ENCODE assay signal across 8 cellular contexts in genomic region chr12:108495054-108495453, GRCh38. TPM values are rescaled to one million over a fixed set of nuclear protein-coding genes. Genes with fewer than 3 reads are reported as not detected.
DNase-seq lines count a peak whose midpoint lies in the region; ATAC-seq and TF ChIP-seq lines count a peak whose summit lies in the region.

No MANE protein-coding gene starts in this region.

- no peaks in the 10 kb centered on the region for H3K9me3 Mint-ChIP-seq in CD4-positive, alpha-beta T cell

- CTCF ChIA-PET in RWPE1 (lab: Yijun Ruan, JAX), result interaction anchor here (0.6 kb wide), 1 partner anchor 21 kb away, joined by 4 read pairs; no protein-coding TSS in a partner anchor
- CTCF ChIA-PET in CD4-positive, alpha-beta T cell (lab: Charles Lee), result no interaction called here

- intact Hi-C loops in sigmoid colon (cut with DNase I), result no loop called here
- intact Hi-C loops in CD4-positive, alpha-beta T cell (cut with DNase I, micrococcal nuclease), result no loop called here

- no peak for TF ChIP-seq POLR2A in sigmoid colon (IDR thresholded peaks at IDR 0.05)

- no peak overlapping the region for H3K4me3 Mint-ChIP-seq in CD4-positive, alpha-beta T cell

- H3K27ac Mint-ChIP-seq in CD4-positive, alpha-beta T cell, result no peak overlapping the region

- no peak for TF ChIP-seq EP300 in sigmoid colon (IDR thresholded peaks at IDR 0.05)

- H3K36me3 Mint-ChIP-seq in CD4-positive, alpha-beta T cell (ENCODE audit: low read depth), result no peaks in the 10 kb centered on the region

- peak; percentile 28 for DNase-seq in AG20443 (ENCODE audit: low spot score)
- DNase-seq in RWPE1 (ENCODE audit: low spot score), result no peak
- DNase-seq in glomerular visceral epithelial cell (ENCODE audit: extremely low spot score), result peak; percentile 35
- DNase-seq in hepatic stellate cell (ENCODE audit: low spot score), result no peak
- no peak for DNase-seq in sigmoid colon
- DNase-seq in CD4-positive, alpha-beta T cell, result no peak

- POLR2A ChIA-PET in RWPE1 (lab: Yijun Ruan, JAX; ENCODE audit: low non-redundant PET), result no interaction called here
- POLR2A ChIA-PET in CD4-positive, alpha-beta T cell (lab: Charles Lee), result no interaction called here

- H3K9me3 ChIP-seq in sigmoid colon, result no peaks in the 10 kb centered on the region
- no peaks in the 10 kb centered on the region for H3K9me3 ChIP-seq in CD4-positive, alpha-beta T cell (ENCODE audit: control insufficient read depth, low read length)

- 33 to 50% methylated on average over 1 of the region's 1 CpG for WGBS in sigmoid colon, 2 donors

- H3K27me3 Mint-ChIP-seq in CD4-positive, alpha-beta T cell, result peaks cover 56% of the 10 kb centered on the region

- no peak overlapping the region for H3K27ac ChIP-seq in RWPE1
- no peak overlapping the region for H3K27ac ChIP-seq in sigmoid colon
- no peak overlapping the region for H3K27ac ChIP-seq in CD4-positive, alpha-beta T cell (ENCODE audit: low read depth, low read length)

- no peaks in the 10 kb centered on the region for H3K4me1 Mint-ChIP-seq in CD4-positive, alpha-beta T cell (ENCODE audit: low read depth)

- peaks cover 0 to 21% (median 0%) of the 10 kb centered on the region in 3 donors for H3K27me3 ChIP-seq in sigmoid colon
- H3K27me3 ChIP-seq in CD4-positive, alpha-beta T cell (ENCODE audit: control insufficient read depth, insufficient read depth, low read length), result peaks cover 15% of the 10 kb centered on the region

- TF ChIP-seq CTCF in GM12874 (IDR thresholded peaks at IDR 0.05; ENCODE audit: insufficient read depth, low read depth, low read length) (peak; percentile 56; the same call in 1 of the 2 replicates), RWPE1 (conservative IDR thresholded peaks at IDR 0.05; ENCODE audit: low read depth) (0 out of 2 replicates have a peak, but pooled peaks have one; percentile 27), sigmoid colon (IDR thresholded peaks at IDR 0.05) (peak in 1 of 4 experiments; percentile 24)
- TF ChIP-seq CTCF in CD4-positive, alpha-beta T cell (IDR thresholded peaks at IDR 0.05), result no peak

- no peaks in the 10 kb centered on the region for H3K36me3 ChIP-seq in sigmoid colon

- no peaks in the 10 kb centered on the region for H3K4me1 ChIP-seq in sigmoid colon

- no peak overlapping the region for H3K4me3 ChIP-seq in sigmoid colon

- ATAC-seq in GM19035 (IDR thresholded peaks at IDR 0.05; ENCODE audit: unreplicated experiment), result no peak
- no peak for ATAC-seq in CD4-positive, alpha-beta T cell (ENCODE audit: poor library complexity)

RNA-seq across cellular contexts. Expression of gene FICD, which starts 20.0 kb away (rescaled TPM):
- 1 to 10 TPM; 2.9 to 5.4 (median 4.1) TPM for total RNA-seq in sigmoid colon
- polyA plus RNA-seq in sigmoid colon, result 1 to 10 TPM in 2 of 3 donors, not detected in 1; 1.2 to 2.9 TPM
- total RNA-seq in CD4-positive, alpha-beta T cell, result 1 to 10 TPM; 2.7 to 3.2 TPM

Comparison
In these comparisons a context has a peak if more than half of its experiments do, and no peak if none do; other contexts are left out.
1. DNase-seq: peak in AG20443 (single experiment) and glomerular visceral epithelial cell (single experiment); none in RWPE1 (single experiment), hepatic stellate cell (single experiment), sigmoid colon (single experiment) and CD4-positive, alpha-beta T cell (0 of 10).